Comparison of ENCODE assay signal across 1 cellular context in the genomic region with DNA sequence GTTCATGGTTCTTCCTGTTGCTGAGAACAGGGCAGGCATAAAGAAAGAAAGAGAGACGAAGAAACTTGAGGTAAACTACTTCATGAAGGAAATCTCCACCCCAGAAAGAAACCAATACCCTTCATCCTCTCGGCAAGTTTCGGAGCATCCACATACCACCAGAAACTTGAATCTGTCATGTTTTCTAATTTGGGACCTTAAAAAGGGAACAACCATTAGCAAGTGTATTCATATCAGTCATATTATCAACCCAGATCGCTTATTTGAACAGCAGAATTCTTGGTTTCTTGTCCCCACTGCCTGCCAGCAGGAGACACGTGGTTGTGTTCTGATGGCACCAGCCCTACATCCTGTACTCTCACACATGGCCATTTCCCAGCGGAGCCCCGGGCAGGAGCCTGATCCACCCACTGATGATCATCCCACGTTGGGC.
TF ChIP-seq lines count a peak whose summit lies in the region.

No MANE protein-coding gene starts in this region.

TF ChIP-seq in SK-N-SH treated with all-trans-retinoic acid at 6 μM for 48 hours, 23 proteins besides CTCF, POLR2A, EP300 and RAD21 (continued from another document):
- TF ChIP-seq ZFP30 (CRISPR knock-in tag; IDR thresholded peaks at IDR 0.05): no peak
- TF ChIP-seq TCF4 (CRISPR knock-in tag; IDR thresholded peaks at IDR 0.05; ENCODE audit: borderline replicate concordance): no peak
- no peak for TF ChIP-seq PPARA (CRISPR knock-in tag; IDR thresholded peaks at IDR 0.05; ENCODE audit: borderline replicate concordance)
- TF ChIP-seq CSRNP3 (CRISPR knock-in tag; IDR thresholded peaks at IDR 0.05): no peak
- TF ChIP-seq ISL1 (CRISPR knock-in tag; IDR thresholded peaks at IDR 0.05): no peak
